8 cellular contexts compared by ENCODE assay signal in the genomic region with DNA sequence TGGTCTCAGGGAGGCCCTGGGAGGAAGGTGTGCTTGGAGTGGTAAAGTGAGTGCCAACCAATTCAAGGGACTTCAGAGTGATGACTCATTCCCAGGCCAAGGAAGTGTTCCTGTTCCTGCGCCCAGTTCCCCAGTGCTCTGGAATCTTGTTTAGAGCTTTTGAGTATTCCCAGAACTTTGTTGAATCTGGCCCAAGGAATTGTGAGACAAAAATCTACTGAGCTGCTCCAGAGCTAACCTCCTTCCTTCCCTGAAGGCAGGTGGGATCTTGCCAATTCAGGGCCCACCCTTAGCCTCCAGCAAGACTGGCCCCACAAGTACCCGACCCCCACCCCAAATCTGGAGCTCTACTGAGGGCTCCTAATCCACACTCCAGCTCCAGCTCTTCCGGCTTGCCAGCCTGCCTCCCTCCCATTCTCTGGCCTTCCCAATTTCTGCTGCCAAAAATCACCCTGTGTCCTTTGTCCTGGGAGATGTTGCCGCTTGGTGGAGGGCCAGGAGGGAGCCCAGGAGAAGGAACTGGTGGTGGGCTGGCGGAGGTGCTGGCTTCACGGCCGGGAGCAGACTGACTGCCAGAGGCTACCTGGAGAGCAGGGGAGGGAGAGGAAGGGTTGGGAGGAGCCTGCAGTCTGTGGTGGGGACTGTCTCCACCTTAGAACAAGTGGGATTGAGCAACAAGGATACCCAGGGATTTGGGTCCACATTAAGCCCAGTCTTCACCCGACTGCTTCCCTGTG. TPM values are rescaled to one million over a fixed set of nuclear protein-coding genes. Genes with fewer than 3 reads are reported as not detected.
DNase-seq lines count a peak whose midpoint lies in the region; ATAC-seq and TF ChIP-seq lines count a peak whose summit lies in the region.

No MANE protein-coding gene starts in this region.

- TF ChIP-seq CTCF in parathyroid adenoma (IDR thresholded peaks at IDR 0.05): no peak

- peaks cover 24% of the 10 kb centered on the region for H3K79me2 ChIP-seq in parathyroid adenoma

- H3K27me3 ChIP-seq in BLaER1 (no peaks in the 10 kb centered on the region), HUES64 (ENCODE audit: insufficient read depth, low read length) (no peaks in the 10 kb centered on the region), parathyroid adenoma (ENCODE audit: control insufficient read depth, insufficient read depth, low read length) (no peaks in the 10 kb centered on the region)

- ATAC-seq in left cardiac atrium (peak; percentile 45 to 66), GM19463 (IDR thresholded peaks at IDR 0.05; ENCODE audit: unreplicated experiment) (no peak), HG03521 (IDR thresholded peaks at IDR 0.05; ENCODE audit: unreplicated experiment) (no peak)

- H3K9me3 ChIP-seq in BLaER1 (no peaks in the 10 kb centered on the region), HUES64 (ENCODE audit: insufficient read depth, low read depth, low read length) (no peaks in the 10 kb centered on the region), parathyroid adenoma (ENCODE audit: control insufficient read depth, low read length) (no peaks in the 10 kb centered on the region)

- H3K4me1 ChIP-seq in BLaER1: peaks cover 85% of the 10 kb centered on the region
- peaks cover 32% of the 10 kb centered on the region for H3K4me1 ChIP-seq in HUES64 (ENCODE audit: insufficient read depth, low read length)
- peaks cover 34% of the 10 kb centered on the region for H3K4me1 ChIP-seq in parathyroid adenoma

- WGBS in HUES64: 4% methylated on average over 8 of the region's 8 CpGs

- no peak overlapping the region for H3K4me3 ChIP-seq in BLaER1
- H3K4me3 ChIP-seq in HUES64 (ENCODE audit: low read length): peak overlapping the region; percentile 53
- H3K4me3 ChIP-seq in parathyroid adenoma (ENCODE audit: low read depth, low read length): peak overlapping the region; percentile 80

- peak in 53 of 58 donors; percentile 33 to 86 (median 65) for DNase-seq in anterior cingulate cortex (lab: John Stamatoyannopoulos, UW)
- peak; percentile 79 for DNase-seq in left cardiac atrium
- DNase-seq in NCI-H146 treated with DMSO at 0.1 percent for 48 hours (lab: John Stamatoyannopoulos, UW; ENCODE audit: unreplicated experiment): no peak

- intact Hi-C loops in left cardiac atrium (cut with DNase I): no loop called here

- no peak overlapping the region; the same call in 1 of the 2 replicates for H3K27ac ChIP-seq in BLaER1
- H3K27ac ChIP-seq in HUES64 (ENCODE audit: low read depth, low read length): peak overlapping the region; percentile 93
- peak overlapping the region; percentile 91 for H3K27ac ChIP-seq in parathyroid adenoma

- H3K36me3 ChIP-seq in BLaER1 (peaks cover 5% of the 10 kb centered on the region; the same call in 1 of the 2 replicates), HUES64 (ENCODE audit: insufficient read depth, low read length) (peaks cover 28% of the 10 kb centered on the region), parathyroid adenoma (ENCODE audit: control insufficient read depth, insufficient read depth, low read length) (no peaks in the 10 kb centered on the region)

- 0 out of 2 replicates have a peak overlapping the region, but pooled peaks have one; percentile 89 for H3K9ac ChIP-seq in BLaER1
- H3K9ac ChIP-seq in HUES64 (ENCODE audit: low read depth, low read length): peak overlapping the region; percentile 57
- H3K9ac ChIP-seq in parathyroid adenoma: peak overlapping the region; percentile 35

- peak overlapping the region; percentile 90 for H2AFZ ChIP-seq in parathyroid adenoma

- peaks cover 20% of the 10 kb centered on the region for H4K20me1 ChIP-seq in BLaER1

- peak overlapping the region; percentile 86 for H3K4me2 ChIP-seq in BLaER1
- H3K4me2 ChIP-seq in parathyroid adenoma (ENCODE audit: low read length): peak overlapping the region; percentile 79

RNA-seq across cellular contexts. Expression of gene ATN1, which starts 2.0 kb away (rescaled TPM):
- 63.0 TPM for polyA plus RNA-seq in HUES64 (2013, experiment 1 of 2)
- polyA plus RNA-seq in HUES64 (2013, experiment 2 of 2): 65.5 TPM
- 10 to 100 TPM; 75.3 to 83.1 TPM for total RNA-seq in left cardiac atrium

RNA-seq across cellular contexts. Expression of gene ENO2, which starts 11.3 kb away (rescaled TPM):
- polyA plus RNA-seq in HUES64 (2013, experiment 1 of 2): 43.3 TPM
- 68.8 TPM for polyA plus RNA-seq in HUES64 (2013, experiment 2 of 2)
- 10 to 100 TPM; 12.8 to 24.9 TPM for total RNA-seq in left cardiac atrium

RNA-seq across cellular contexts. Expression of gene RNU7-1, which starts 17.9 kb away (rescaled TPM):
- polyA plus RNA-seq in HUES64 (2013, experiment 1 of 2): not detected
- polyA plus RNA-seq in HUES64 (2013, experiment 2 of 2): not detected
- total RNA-seq in left cardiac atrium: not detected

RNA-seq across cellular contexts. Expression of gene C12orf57, which starts 18.1 kb away (rescaled TPM):
- polyA plus RNA-seq in HUES64 (2013, experiment 1 of 2): 174 TPM
- polyA plus RNA-seq in HUES64 (2013, experiment 2 of 2): 162 TPM
- total RNA-seq in left cardiac atrium: 100 to 1,000 TPM; 249 to 282 TPM

RNA-seq across cellular contexts. Expression of gene LRRC23, which starts 21.1 kb away (rescaled TPM):
- polyA plus RNA-seq in HUES64 (2013, experiment 1 of 2): 1.8 TPM
- polyA plus RNA-seq in HUES64 (2013, experiment 2 of 2): 4.2 TPM
- 10 to 100 TPM in 1 of 2 donors, 1 to 10 TPM in 1; 8.1 to 10.5 TPM for total RNA-seq in left cardiac atrium

Comparison
In these comparisons a context has a peak if more than half of its experiments do, and no peak if none do; other contexts are left out.
1. H3K9ac ChIP-seq: peak in every context shown above with its lines; median percentile 89 in BLaER1; 57 in HUES64; 35 in parathyroid adenoma.
2. ATAC-seq: peak in left cardiac atrium (2 of 2); none in GM19463 (single experiment) and HG03521 (single experiment).